Comparison of ENCODE assay signal across 26 cellular contexts in the genomic region with DNA sequence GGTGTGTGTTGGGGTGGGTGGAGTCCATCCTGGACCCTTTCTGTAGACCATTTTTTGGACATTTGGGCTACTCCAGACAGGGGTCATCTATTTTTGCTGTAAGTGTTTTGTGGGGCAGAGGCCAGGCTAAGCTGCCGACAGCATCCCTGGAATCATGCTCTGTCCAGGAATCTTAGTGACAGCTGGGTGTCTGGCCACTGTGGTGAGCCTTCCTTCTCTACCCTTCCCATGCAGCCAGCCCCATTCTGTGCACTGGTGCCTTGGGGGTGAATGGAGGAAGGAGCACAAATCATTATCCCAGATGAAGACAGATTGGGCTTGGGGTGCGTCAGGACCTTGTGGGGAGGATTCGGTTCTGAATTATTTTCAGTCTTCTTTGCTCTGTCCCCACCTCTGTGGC. TPM values are rescaled to one million over a fixed set of nuclear protein-coding genes. Genes with fewer than 3 reads are reported as not detected.
"Had no signal": no experiment of that assay in that cellular context is flagged by ENCODE, and none has a peak within 500 bp of the region (broad histone marks: within the 10 kb centered on the region; RNA-seq: fewer than 3 reads in every experiment).

No MANE protein-coding gene starts in this region.

- ATAC-seq: activated CD4-positive, alpha-beta T cell treated with anti-CD3 and anti-CD28 coated beads for 36 hours; activated CD8-positive, alpha-beta memory T cell treated with anti-CD3 and anti-CD28 coated beads, Interleukin-2, amount 10 ng/mL, durations not matched to agents 7 days and 5 days; activated CD8-positive, alpha-beta T cell treated with anti-CD3 and anti-CD28 coated beads, Interleukin-2, amount 10 ng/mL, durations not matched to agents 7 days and 5 days; activated T-cell treated with anti-CD3 and anti-CD28 coated beads, Interleukin-2, amount 50 U/mL, for 72 hours; esophagus mucosa had no signal

- H3K27me3 ChIP-seq: brain microvascular endothelial cell had no signal

- H3K36me3 ChIP-seq: brain microvascular endothelial cell had no signal

- H3K4me3 ChIP-seq: coronary artery, dorsolateral prefrontal cortex had no signal

- DNase-seq: activated CD4-positive, alpha-beta memory T cell treated with anti-CD3 and anti-CD28 coated beads for 36 hours; activated CD4-positive, alpha-beta T cell treated with anti-CD3 and anti-CD28 coated beads for 36 hours; activated CD4-positive, alpha-beta T cell treated with anti-CD3 and anti-CD28 coated beads, Interleukin-2, amount 10 ng/mL, durations not matched to agents 24 days and 14 days; activated CD4-positive, CD25-positive, alpha-beta regulatory T cell; activated CD4-positive, CD25-positive, alpha-beta regulatory T cell treated with anti-CD3 and anti-CD28 coated beads, Interleukin-2, amount 50 U/mL, for 72 hours; activated CD8-positive, alpha-beta memory T cell treated with anti-CD3 and anti-CD28 coated beads, Interleukin-2, amount 10 ng/mL, durations not matched to agents 7 days and 5 days; activated CD8-positive, alpha-beta memory T cell treated with anti-CD3 and anti-CD28 coated beads, Interleukin-2, amount 50 U/mL, for 4 hours; activated CD8-positive, alpha-beta T cell treated with anti-CD3 and anti-CD28 coated beads, Interleukin-2, amount 10 ng/mL, durations not matched to agents 7 days and 5 days; activated effector memory CD4-positive, alpha-beta T cell treated with Interleukin-2 at 50 U/mL for 16 hours; activated gamma-delta T cell treated with Interleukin-2 at 50 U/mL for 16 hours; activated naive CD4-positive, alpha-beta T cell treated with anti-CD3 and anti-CD28 coated beads, Interleukin-2, amount 50 U/mL, for 16 hours; activated naive CD4-positive, alpha-beta T cell treated with Interleukin-2 at 50 U/mL for 16 hours; activated T-cell treated with anti-CD3 and anti-CD28 coated beads, Interleukin-2, amount 50 U/mL, for 24 hours; activated T-cell treated with anti-CD3 and anti-CD28 coated beads, Interleukin-2, amount 50 U/mL, for 72 hours; amniotic stem cell; anterior cingulate cortex; brain microvascular endothelial cell; dorsolateral prefrontal cortex; effector memory CD4-positive, alpha-beta T cell; endodermal cell; foreskin fibroblast; head of caudate nucleus; T-helper 2 cell had no signal

- H3K27ac ChIP-seq: brain microvascular endothelial cell, coronary artery, dorsolateral prefrontal cortex had no signal

RNA-seq across cellular contexts. Expression of gene TOX2, which starts 20.2 kb away (rescaled TPM):
- total RNA-seq: bronchial epithelial cell had no signal
